17 cellular contexts compared by ENCODE assay signal in genomic region chrY:8125907-8126571, GRCh38.
A peak's percentile ranks its signal among the peaks of the same experiment; 100 is the strongest.
DNase-seq lines count a peak whose midpoint lies in the region; TF ChIP-seq lines count a peak whose summit lies in the region.
"Had no signal": no experiment of that assay in that cellular context is flagged by ENCODE, and none has a peak within 500 bp of the region (broad histone marks: within the 10 kb centered on the region; RNA-seq: fewer than 3 reads in every experiment).

No MANE protein-coding gene starts in this region.

- H3K27ac ChIP-seq in RWPE1 (peak overlapping the region; percentile 77), epithelial cell of prostate (peak overlapping the region; percentile 59)
- H3K27ac ChIP-seq: PC-9 had no signal

- DNase-seq in H4 (ENCODE audit: low spot score) (peak; percentile 1), RWPE1 (ENCODE audit: low spot score) (peak; percentile 3), epithelial cell of prostate (ENCODE audit: low read depth, low spot score) (peak; percentile 41), renal cortical epithelial cell (ENCODE audit: low read depth) (peak; percentile 70), CD1c-positive myeloid dendritic cell (ENCODE audit: extremely low spot score) (no peak), Ammon's horn (ENCODE audit: low spot score) (no peak), mesenteric fat pad (ENCODE audit: low spot score) (no peak), NCI-H526 (lab: John Stamatoyannopoulos, UW) (no peak)
- DNase-seq: CD4-positive, alpha-beta memory T cell; DND-41; GF-D8; NCI-H1436 treated with DMSO at 0.1 percent for 48 hours; NCI-H2081 treated with DMSO at 0.1 percent for 48 hours; NCI-H345; NCI-H748 treated with DMSO at 0.1 percent for 48 hours; PC-9; Right ventricle myocardium superior had no signal

- POLR2A ChIA-PET in RWPE1 (lab: Yijun Ruan, JAX; ENCODE audit: low non-redundant PET), result no interaction called here

- TF ChIP-seq CTCF in RWPE1 (conservative IDR thresholded peaks at IDR 0.05; ENCODE audit: low read depth), result no peak

- CTCF ChIA-PET in RWPE1 (lab: Yijun Ruan, JAX), result no interaction called here

Comparison
In these comparisons a context has a peak if more than half of its experiments do, and no peak if none do; other contexts are left out.
1. DNase-seq: peak in H4 (single experiment), RWPE1 (single experiment), epithelial cell of prostate (single experiment) and renal cortical epithelial cell (single experiment); none in CD1c-positive myeloid dendritic cell (single experiment), Ammon's horn (single experiment), mesenteric fat pad (single experiment) and NCI-H526 (0 of 2).